ENCODE assay signal across 16 cellular contexts in genomic region chr1:243251544-243251943, GRCh38. TPM values are rescaled to one million over a fixed set of nuclear protein-coding genes. Genes with fewer than 3 reads are reported as not detected.
A peak's percentile ranks its signal among the peaks of the same experiment; 100 is the strongest.
DNase-seq lines count a peak whose midpoint lies in the region; ATAC-seq, FAIRE-seq and TF ChIP-seq lines count a peak whose summit lies in the region.
"Had no signal": no experiment of that assay in that cellular context is flagged by ENCODE, and none has a peak within 500 bp of the region (broad histone marks: within the 10 kb centered on the region; RNA-seq: fewer than 3 reads in every experiment).

No MANE protein-coding gene starts in this region.

- H3K4me1 Mint-ChIP-seq in GM23338, result peaks cover 43% of the 10 kb centered on the region

- H3K9ac ChIP-seq in keratinocyte (ENCODE audit: control insufficient read depth, extremely low read depth, insufficient read depth, low read length), result no peak overlapping the region
- H3K9ac ChIP-seq: parathyroid adenoma had no signal

- ATAC-seq in A549 (no peak), GM23338 (no peak), GM21360 (IDR thresholded peaks at IDR 0.05; ENCODE audit: unreplicated experiment) (no peak), HG03342 (IDR thresholded peaks at IDR 0.05; ENCODE audit: unreplicated experiment) (no peak)
- ATAC-seq: activated CD8-positive, alpha-beta memory T cell treated with anti-CD3 and anti-CD28 coated beads, Interleukin-2, amount 10 ng/mL, durations not matched to agents 7 days and 5 days; lower lobe of right lung; stimulated activated naive B cell treated with anti-CD40 and anti-IgM and Interleukin-4, amounts not matched to agents 10 μg/mL and 1 μg/mL and 100 μg/mL, for 72 hours had no signal

- in situ Hi-C loops in astrocyte of the spinal cord (cut with HindIII; ENCODE audit: low sequenced_read_pairs), result no loop called here

- no peaks in the 10 kb centered on the region for H3K9me1 ChIP-seq in keratinocyte (ENCODE audit: control insufficient read depth, extremely low read depth, insufficient read depth, low read length)

- H3K4me3 Mint-ChIP-seq in GM23338, result peak overlapping the region; percentile 40; the same call in 1 of the 3 replicates
- H3K4me3 Mint-ChIP-seq: activated CD8-positive, alpha-beta memory T cell treated with anti-CD3 and anti-CD28 coated beads, Interleukin-2, amount 10 ng/mL, durations not matched to agents 7 days and 5 days had no signal

- H3K27me3 ChIP-seq in GM23338 (ENCODE audit: insufficient read depth), result no peaks in the 10 kb centered on the region
- H3K27me3 ChIP-seq in keratinocyte (ENCODE audit: control insufficient read depth, extremely low read depth, insufficient read depth, low read length), result no peaks in the 10 kb centered on the region

- H3K27ac Mint-ChIP-seq in GM23338, result no peak overlapping the region
- H3K27ac Mint-ChIP-seq: activated CD8-positive, alpha-beta memory T cell treated with anti-CD3 and anti-CD28 coated beads, Interleukin-2, amount 10 ng/mL, durations not matched to agents 7 days and 5 days; H9; stimulated activated naive B cell treated with anti-CD40 and anti-IgM and Interleukin-4, amounts not matched to agents 10 μg/mL and 1 μg/mL and 100 μg/mL, for 72 hours had no signal

- H3K4me2 ChIP-seq in A549 (peak overlapping the region; percentile 93), GM23338 (peak overlapping the region; percentile 85), keratinocyte (ENCODE audit: control insufficient read depth, extremely low read depth, insufficient read depth, low read depth, low read length) (peak overlapping the region; percentile 45)

- CTCF ChIA-PET in A549 (lab: Yijun Ruan, JAX), result no interaction called here

- peaks cover 28% of the 10 kb centered on the region for H4K20me1 ChIP-seq in GM23338 (replicated peaks; ENCODE audit: insufficient read depth)
- no peaks in the 10 kb centered on the region for H4K20me1 ChIP-seq in keratinocyte (ENCODE audit: control insufficient read depth, extremely low read depth, insufficient read depth, low read length)

- WGBS in A549 (ENCODE audit: missing lambda C conversion rate), result 78% methylated on average over 1 of the region's 1 CpG

- dilution Hi-C loops in keratinocyte (cut with MboI; ENCODE audit: extremely low pct_ligation_motif_present, low sequenced_read_pairs), result no loop called here

- no peak for TF ChIP-seq EP300 in A549 (IDR thresholded peaks at IDR 0.05)

- no peaks in the 10 kb centered on the region for H3K36me3 ChIP-seq in GM23338 (ENCODE audit: insufficient read depth)
- H3K36me3 ChIP-seq in keratinocyte (ENCODE audit: control insufficient read depth in 2 of 2, extremely low read depth in 1 of 2, insufficient read depth in 2 of 2, low read length in 2 of 2), result no peaks in the 10 kb centered on the region
- H3K36me3 ChIP-seq: lower lobe of right lung had no signal

- DNase-seq in A549 (ENCODE audit: low read depth in 1 of 2, low spot score in 1 of 2), result no peak
- no peak for DNase-seq in GM23338 (ENCODE audit: low spot score)
- no peak for DNase-seq in astrocyte of the spinal cord (ENCODE audit: low read depth, low spot score)
- no peak for DNase-seq in keratinocyte (ENCODE audit: low read depth, low spot score)
- no peak for DNase-seq in DMS 273 treated with DMSO at 0.1 percent for 48 hours (lab: John Stamatoyannopoulos, UW)
- DNase-seq in activated effector memory CD4-positive, alpha-beta T cell treated with Interleukin-2 at 50 U/mL for 16 hours, result no peak
- DNase-seq: activated CD8-positive, alpha-beta memory T cell treated with anti-CD3 and anti-CD28 coated beads, Interleukin-2, amount 10 ng/mL, durations not matched to agents 7 days and 5 days; H9; lower lobe of right lung; NCI-H1105; NCI-H446 treated with DMSO at 0.1 percent for 48 hours; stimulated activated CD4-positive, alpha-beta T cell treated with anti-CD3 and anti-CD28 coated beads, Interleukin-4, amount 100 ng/mL, for 24 hours; stimulated activated naive B cell treated with anti-CD40 and anti-IgM and Interleukin-4, amounts not matched to agents 10 μg/mL and 1 μg/mL and 100 μg/mL, for 72 hours had no signal

- H3K4me1 ChIP-seq in A549 (peaks cover 28% of the 10 kb centered on the region), GM23338 (ENCODE audit: insufficient read depth) (peaks cover 36% of the 10 kb centered on the region), keratinocyte (ENCODE audit: control insufficient read depth, extremely low read depth, insufficient read depth, low read length) (peaks cover 7% of the 10 kb centered on the region)
- H3K4me1 ChIP-seq: parathyroid adenoma had no signal

- H3K9me3 Mint-ChIP-seq in GM23338, result no peaks in the 10 kb centered on the region
- H3K9me3 Mint-ChIP-seq: H9; stimulated activated naive B cell treated with anti-CD40 and anti-IgM and Interleukin-4, amounts not matched to agents 10 μg/mL and 1 μg/mL and 100 μg/mL, for 72 hours had no signal

- no peak overlapping the region for H3K27ac ChIP-seq in A549
- H3K27ac ChIP-seq in GM23338 (ENCODE audit: low read depth), result no peak overlapping the region
- no peak overlapping the region for H3K27ac ChIP-seq in keratinocyte (ENCODE audit: control insufficient read depth, insufficient read depth, low read length)
- H3K27ac ChIP-seq: lower lobe of right lung, parathyroid adenoma had no signal

- H3K4me3 ChIP-seq in A549, result no peak overlapping the region
- H3K4me3 ChIP-seq in GM23338, result no peak overlapping the region
- H3K4me3 ChIP-seq in astrocyte of the spinal cord (ENCODE audit: low read depth, low read length), result peak overlapping the region; percentile 20
- no peak overlapping the region for H3K4me3 ChIP-seq in keratinocyte (ENCODE audit: control insufficient read depth in 2 of 3, extremely low read depth in 1 of 3, insufficient read depth in 2 of 3, low read depth in 1 of 3, low read length in 3 of 3)
- H3K4me3 ChIP-seq: lower lobe of right lung had no signal

- H3K9me3 ChIP-seq in A549, result no peaks in the 10 kb centered on the region
- no peaks in the 10 kb centered on the region for H3K9me3 ChIP-seq in keratinocyte (ENCODE audit: control insufficient read depth, low read depth, low read length)
- H3K9me3 ChIP-seq: lower lobe of right lung had no signal

- peaks cover 6% of the 10 kb centered on the region for H3K27me3 Mint-ChIP-seq in GM23338 (ENCODE audit: insufficient read depth, low read depth, poor library complexity)
- H3K27me3 Mint-ChIP-seq: stimulated activated naive B cell treated with anti-CD40 and anti-IgM and Interleukin-4, amounts not matched to agents 10 μg/mL and 1 μg/mL and 100 μg/mL, for 72 hours had no signal

- no peaks in the 10 kb centered on the region for H3K9me2 ChIP-seq in GM23338 (ENCODE audit: insufficient read depth)

- no peaks in the 10 kb centered on the region for H3F3A ChIP-seq in GM23338 (replicated peaks; ENCODE audit: low read depth)

- FAIRE-seq in A549 (lab: Jason Lieb, UNC), result no peak
- FAIRE-seq in keratinocyte (lab: Jason Lieb, UNC), result no peak

- POLR2A ChIA-PET in A549 (lab: Yijun Ruan, JAX), result no interaction called here

- H3K79me2 ChIP-seq in GM23338 (replicated peaks; ENCODE audit: insufficient read depth) (peaks cover 80% of the 10 kb centered on the region), keratinocyte (ENCODE audit: control insufficient read depth, insufficient read depth, low read length) (peaks cover 86% of the 10 kb centered on the region)
- H3K79me2 ChIP-seq: parathyroid adenoma had no signal

- no peaks in the 10 kb centered on the region; the same call in 2 of the 3 replicates for H3K36me3 Mint-ChIP-seq in GM23338 (ENCODE audit: low read depth)

- no peak for TF ChIP-seq POLR2A in A549 (IDR thresholded peaks at IDR 0.05; ENCODE audit: low read length)

- no peak for TF ChIP-seq CTCF in A549 (IDR thresholded peaks at IDR 0.05)
- TF ChIP-seq CTCF in GM23338 (conservative IDR thresholded peaks at IDR 0.05; ENCODE audit: low read depth in 2 of 2), result no peak
- TF ChIP-seq CTCF in astrocyte of the spinal cord (IDR thresholded peaks at IDR 0.05; ENCODE audit: low read depth, low read length), result no peak
- TF ChIP-seq CTCF in keratinocyte (optimal IDR thresholded peaks at IDR 0.05 in 1 of 3, IDR thresholded peaks at IDR 0.05 in 1 of 3, conservative IDR thresholded peaks at IDR 0.05 in 1 of 3; ENCODE audit: extremely low read depth in 1 of 3, insufficient read depth in 2 of 3, low read length in 3 of 3), result no peak

- no peak for TF ChIP-seq RAD21 in A549 (conservative IDR thresholded peaks at IDR 0.05 in 1 of 2, IDR thresholded peaks at IDR 0.05 in 1 of 2)

- no peak overlapping the region for H2AFZ ChIP-seq in GM23338
- no peak overlapping the region for H2AFZ ChIP-seq in keratinocyte (ENCODE audit: control insufficient read depth, low read length)
- H2AFZ ChIP-seq: parathyroid adenoma had no signal

RNA-seq across cellular contexts. Expression of gene CEP170, which starts 3.5 kb away (rescaled TPM):
- polyA plus RNA-seq in A549 (2011; rRNA removed) (59.9 and 69.6 TPM in 2 replicates), A549 (2017; fragmentation: RNase III; extraction: RNeasy Plus Mini Kit Qiagen cat#74134 plus additional on column Dnase treatment) (30.4 to 32.6 TPM (median 31.0 TPM) in 3 replicates), GM23338 (2016; fragmentation: Nextera tagmentation; extraction: Ambion mirVana) (89.2 and 104 TPM in 2 replicates), keratinocyte (30.6 to 40.5 TPM (median 36.5 TPM) in 3 replicates)
- 14.1 and 14.6 TPM in 2 replicates for polyA plus RNA-seq in A549 (2012; cell fraction: cytosol; rRNA removed)
- polyA plus RNA-seq in A549 (2012; cell fraction: nucleus; rRNA removed), result 19.0 and 21.8 TPM in 2 replicates
- polyA minus RNA-seq in A549 (2011; rRNA and poly(A)+ RNA removed), result 66.5 and 87.3 TPM in 2 replicates
- total RNA-seq in GM23338 (2014; rRNA removed; shearing (Covaris generic)), result 93.1 and 100 TPM in 2 replicates
- polyA plus RNA-seq in keratinocyte (2011; ENCODE audit: low read depth), result 22.1 TPM
- 16.1 and 25.7 TPM in 2 replicates for polyA plus RNA-seq in keratinocyte (2011; cell fraction: cytosol; rRNA removed)
- 59.3 and 61.2 TPM in 2 replicates for polyA plus RNA-seq in keratinocyte (2011; cell fraction: nucleus; rRNA removed)
- 8.9 and 29.2 TPM in 2 replicates for polyA plus RNA-seq in keratinocyte (2012; ENCODE audit: low replicate concordance)
- 26.7 to 59.4 TPM (median 32.0 TPM) in 3 replicates for polyA minus RNA-seq in keratinocyte
- 41.6 TPM for polyA minus RNA-seq in keratinocyte (2011; cell fraction: cytosol; rRNA and poly(A)+ RNA removed)
- polyA minus RNA-seq in keratinocyte (2011; cell fraction: nucleus; rRNA and poly(A)+ RNA removed), result 69.0 and 109 TPM in 2 replicates

RNA-seq across cellular contexts. Expression of gene SDCCAG8, which starts 4.3 kb away (rescaled TPM):
- polyA plus RNA-seq in A549 (2011; rRNA removed) (59.3 and 64.8 TPM in 2 replicates), A549 (2017; fragmentation: RNase III; extraction: RNeasy Plus Mini Kit Qiagen cat#74134 plus additional on column Dnase treatment) (44.3 to 52.5 TPM (median 48.8 TPM) in 3 replicates), GM23338 (2016; fragmentation: Nextera tagmentation; extraction: Ambion mirVana) (66.7 and 70.2 TPM in 2 replicates), keratinocyte (49.3 to 67.8 TPM (median 61.6 TPM) in 3 replicates)
- 79.9 and 95.6 TPM in 2 replicates for polyA plus RNA-seq in A549 (2012; cell fraction: cytosol; rRNA removed)
- 40.9 and 51.4 TPM in 2 replicates for polyA plus RNA-seq in A549 (2012; cell fraction: nucleus; rRNA removed)
- polyA minus RNA-seq in A549 (2011; rRNA and poly(A)+ RNA removed), result 12.6 and 20.8 TPM in 2 replicates
- total RNA-seq in GM23338 (2014; rRNA removed; shearing (Covaris generic)), result 16.1 and 28.0 TPM in 2 replicates
- 54.2 TPM for polyA plus RNA-seq in keratinocyte (2011; ENCODE audit: low read depth)
- polyA plus RNA-seq in keratinocyte (2011; cell fraction: cytosol; rRNA removed), result 58.2 and 59.8 TPM in 2 replicates
- polyA plus RNA-seq in keratinocyte (2011; cell fraction: nucleus; rRNA removed), result 49.4 and 57.7 TPM in 2 replicates
- 30.3 and 46.8 TPM in 2 replicates for polyA plus RNA-seq in keratinocyte (2012; ENCODE audit: low replicate concordance)
- 15.0 to 60.4 TPM (median 41.3 TPM) in 3 replicates for polyA minus RNA-seq in keratinocyte
- polyA minus RNA-seq in keratinocyte (2011; cell fraction: cytosol; rRNA and poly(A)+ RNA removed), result 27.2 TPM
- polyA minus RNA-seq in keratinocyte (2011; cell fraction: nucleus; rRNA and poly(A)+ RNA removed), result 24.2 and 55.2 TPM in 2 replicates
